Comparison of ENCODE assay signal across 1 cellular context in the genomic region with DNA sequence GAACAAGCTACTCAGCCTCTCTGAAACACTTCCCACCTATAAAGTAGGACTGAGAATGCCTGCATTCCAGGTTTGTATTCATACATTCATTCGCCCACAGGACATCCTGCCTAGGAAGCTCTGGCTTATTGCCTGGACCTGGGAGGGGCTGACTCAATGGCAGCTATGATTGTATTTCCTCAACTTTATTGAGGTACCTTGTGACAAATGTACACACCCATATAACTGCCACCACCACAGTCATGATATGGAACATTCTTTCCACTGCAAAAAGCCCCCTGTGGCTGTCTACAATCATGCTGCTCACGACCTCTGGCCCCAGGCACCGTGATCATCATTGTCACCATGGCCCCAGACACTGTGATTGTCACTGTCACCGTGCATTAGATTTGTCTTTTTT.
TF ChIP-seq lines count a peak whose summit lies in the region.

No MANE protein-coding gene starts in this region.

TF ChIP-seq in IMR-90, 13 proteins besides CTCF, POLR2A, EP300 and RAD21 (continued from another document):
- TF ChIP-seq, protein P1, sequence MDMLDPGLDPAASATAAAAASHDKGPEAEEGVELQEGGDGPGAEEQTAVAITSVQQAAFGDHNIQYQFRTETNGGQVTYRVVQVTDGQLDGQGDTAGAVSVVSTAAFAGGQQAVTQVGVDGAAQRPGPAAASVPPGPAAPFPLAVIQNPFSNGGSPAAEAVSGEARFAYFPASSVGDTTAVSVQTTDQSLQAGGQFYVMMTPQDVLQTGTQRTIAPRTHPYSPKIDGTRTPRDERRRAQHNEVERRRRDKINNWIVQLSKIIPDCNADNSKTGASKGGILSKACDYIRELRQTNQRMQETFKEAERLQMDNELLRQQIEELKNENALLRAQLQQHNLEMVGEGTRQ (IDR thresholded peaks at IDR 0.05; ENCODE audit: low read depth, low read length), result no peak
- TF ChIP-seq CEBPB (IDR thresholded peaks at IDR 0.05; ENCODE audit: low read depth, low read length), result no peak
- no peak for TF ChIP-seq RFX5 (IDR thresholded peaks at IDR 0.05; ENCODE audit: low read depth, low read length)
